ENCODE assay signal across 20 cellular contexts in the genomic region with DNA sequence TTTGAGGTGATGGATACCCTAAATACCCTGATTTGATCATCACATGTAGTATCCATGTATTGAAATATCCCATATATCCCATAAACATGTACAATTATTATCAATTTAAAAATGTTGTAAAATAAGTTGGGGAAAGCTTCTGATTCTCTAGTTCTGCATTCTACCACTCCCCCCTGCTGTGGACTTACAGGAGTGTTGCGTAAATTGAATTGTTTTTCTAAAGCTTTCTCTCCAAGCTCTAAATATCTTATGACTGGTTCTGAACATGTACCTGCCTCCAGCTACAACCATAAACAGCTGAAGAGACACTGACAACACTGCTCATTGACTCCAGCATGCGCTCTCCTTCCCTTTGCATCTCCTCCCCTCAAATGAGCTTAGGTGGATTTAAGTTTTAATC.
A peak's percentile ranks its signal among the peaks of the same experiment; 100 is the strongest.
DNase-seq lines count a peak whose midpoint lies in the region; ATAC-seq, FAIRE-seq and TF ChIP-seq lines count a peak whose summit lies in the region.
"Had no signal": no experiment of that assay in that cellular context is flagged by ENCODE, and none has a peak within 500 bp of the region (broad histone marks: within the 10 kb centered on the region; RNA-seq: fewer than 3 reads in every experiment).

No MANE protein-coding gene starts in this region.

- no peak for FAIRE-seq in H1 (lab: Jason Lieb, UNC)
- FAIRE-seq: A549, islet of Langerhans had no signal

- H3K4me3 ChIP-seq in A673 (ENCODE audit: low read depth, low read length, poor library complexity, severe bottlenecking) (no peak overlapping the region), HL-60 (replicated peaks; ENCODE audit: insufficient read depth, low read length) (no peak overlapping the region), RWPE2 (ENCODE audit: severe bottlenecking) (no peak overlapping the region), H1 (ENCODE audit: extremely low read depth in 1 of 4, insufficient read depth in 2 of 4, low read depth in 3 of 4, low read length in 4 of 4) (no peak overlapping the region), mucosa of descending colon (no peak overlapping the region)
- H3K4me3 ChIP-seq: A549, heart right ventricle, neural progenitor cell, right atrium auricular region, uterus had no signal

- TF ChIP-seq CTCF in A673 (conservative IDR thresholded peaks at IDR 0.05; ENCODE audit: low read depth, low read length) = no peak
- no peak for TF ChIP-seq CTCF in HL-60 (IDR thresholded peaks at IDR 0.05; ENCODE audit: insufficient read depth, low read length)
- TF ChIP-seq CTCF in RWPE2 (IDR thresholded peaks at IDR 0.05; ENCODE audit: poor library complexity, severe bottlenecking) = no peak
- no peak for TF ChIP-seq CTCF in H1 (IDR thresholded peaks at IDR 0.05; ENCODE audit: control extremely low read depth in 1 of 3, insufficient read depth in 1 of 3, low read depth in 1 of 3, low read length in 3 of 3)
- TF ChIP-seq CTCF in GM10248 (IDR thresholded peaks at IDR 0.05; ENCODE audit: control extremely low read depth, extremely low read depth, low read depth, missing control alignments) = no peak
- TF ChIP-seq CTCF in mucosa of descending colon (IDR thresholded peaks at IDR 0.05) = no peak

- H2BK20ac ChIP-seq in H1 (ENCODE audit: low read length) = no peak overlapping the region

- no peak overlapping the region for H3K56ac ChIP-seq in H1 (replicated peaks; ENCODE audit: insufficient read length, low read depth, low read length)

- no TSS peak for BruUV-seq in A673 (replicated peaks; lab: Mats Ljungman, UMichigan)

- H3K27ac ChIP-seq in A673 (ENCODE audit: low read depth, low read length, poor library complexity, severe bottlenecking) (no peak overlapping the region), HL-60 (replicated peaks) (peak overlapping the region; percentile 51), RWPE2 (ENCODE audit: poor library complexity, severe bottlenecking) (peak overlapping the region; percentile 86), H1 (ENCODE audit: low read depth, low read length) (no peak overlapping the region)
- H3K27ac ChIP-seq: A549, neural progenitor cell, uterus had no signal

- TF ChIP-seq RAD21 in H1 (IDR thresholded peaks at IDR 0.05 in 1 of 2, conservative IDR thresholded peaks at IDR 0.05 in 1 of 2; ENCODE audit: low read depth in 2 of 2, low read length in 2 of 2) = no peak

- no peaks in the 10 kb centered on the region for H3K23me2 ChIP-seq in H1 (ENCODE audit: low read depth, low read length)

- H3K18ac ChIP-seq in H1 (ENCODE audit: extremely low read depth, low read length) = no peak overlapping the region

- no peaks in the 10 kb centered on the region for H4K20me1 ChIP-seq in H1 (replicated peaks in 1 of 2; ENCODE audit: control insufficient read depth in 1 of 2, insufficient read depth in 2 of 2, low read length in 2 of 2)

- no peak overlapping the region for H2BK12ac ChIP-seq in H1 (ENCODE audit: low read depth, low read length)

- POLR2A ChIA-PET in A673 (lab: Charles Lee; ENCODE audit: low non-redundant PET) (no interaction called here), H1 (lab: Charles Lee; ENCODE audit: partially characterized antibody) (interaction anchor here (1.2 kb wide), 1 partner anchor 602 kb away, joined by 3 read pairs; no protein-coding TSS in a partner anchor), GM10248 (lab: Yijun Ruan, JAX) (no interaction called here)

- no peak for ATAC-seq in RWPE2 (ENCODE audit: low read depth)
- no peak for ATAC-seq in mucosa of descending colon
- ATAC-seq: A549, heart right ventricle, WTC11 had no signal

- no peaks in the 10 kb centered on the region for H3K79me1 ChIP-seq in H1 (ENCODE audit: low read depth, low read length)

- H3K14ac ChIP-seq in H1 (ENCODE audit: insufficient read length) = no peak overlapping the region

- no peak overlapping the region for H2BK5ac ChIP-seq in H1 (ENCODE audit: low read depth, low read length)

- H3K79me2 ChIP-seq in H1 (ENCODE audit: control insufficient read depth in 1 of 2, insufficient read depth in 2 of 2, low read length in 2 of 2) = no peaks in the 10 kb centered on the region

- H3K9me3 ChIP-seq in A673 (ENCODE audit: low read depth, low read length, poor library complexity, severe bottlenecking) (no peaks in the 10 kb centered on the region), RWPE2 (ENCODE audit: severe bottlenecking) (no peaks in the 10 kb centered on the region), H1 (ENCODE audit: insufficient read depth in 2 of 2, low read depth in 1 of 2, low read length in 1 of 2) (no peaks in the 10 kb centered on the region), mucosa of descending colon (no peaks in the 10 kb centered on the region)
- H3K9me3 ChIP-seq: A549, heart right ventricle, right atrium auricular region, uterus had no signal

- no peak overlapping the region for H3K4ac ChIP-seq in H1 (replicated peaks; ENCODE audit: insufficient read length, low read depth, low read length)

- intact Hi-C loops in A673 (cut with micrococcal nuclease; ENCODE audit: unreplicated experiment) (no loop called here), mucosa of descending colon (cut with DNase I, micrococcal nuclease) (no loop called here)

- H2BK120ac ChIP-seq in H1 (replicated peaks; ENCODE audit: low read depth, low read length) = no peak overlapping the region

- no peak overlapping the region for H4K5ac ChIP-seq in H1 (ENCODE audit: insufficient read length, low read depth, low read length)

- H4K91ac ChIP-seq in H1 (replicated peaks; ENCODE audit: insufficient read length, low read length) = no peak overlapping the region

- H3K9ac ChIP-seq in H1 (replicated peaks in 1 of 4; ENCODE audit: extremely low read depth in 1 of 4, low read depth in 3 of 4, low read length in 3 of 4) = no peak overlapping the region
- H3K9ac ChIP-seq: neural progenitor cell had no signal

- no peaks in the 10 kb centered on the region for H3K36me3 ChIP-seq in A673 (ENCODE audit: insufficient read depth, low read length, poor library complexity, severe bottlenecking)
- no peaks in the 10 kb centered on the region; the same call in 1 of the 2 replicates for H3K36me3 ChIP-seq in RWPE2 (ENCODE audit: low read depth)
- H3K36me3 ChIP-seq in H1 (ENCODE audit: control insufficient read depth in 2 of 4, insufficient read depth in 4 of 4, low read length in 3 of 4) = peaks cover 0 to 9% (median 0%) of the 10 kb centered on the region in 4 experiments; a peak in 3 of 8 replicates
- no peaks in the 10 kb centered on the region for H3K36me3 ChIP-seq in mucosa of descending colon (ENCODE audit: low read depth)
- H3K36me3 ChIP-seq: neural progenitor cell, right atrium auricular region, uterus had no signal

- no peak overlapping the region for H4K8ac ChIP-seq in H1 (ENCODE audit: extremely low read depth, insufficient read depth, low read length)

- H2AFZ ChIP-seq in H1 (ENCODE audit: low read length) = no peak overlapping the region
- H2AFZ ChIP-seq: neural progenitor cell had no signal

- no peak overlapping the region for H2AK5ac ChIP-seq in H1 (ENCODE audit: low read depth, low read length)

- TF ChIP-seq POLR2A in H1 (IDR thresholded peaks at IDR 0.05; ENCODE audit: control extremely low read depth in 1 of 2, low read depth in 2 of 2, low read length in 2 of 2) = no peak

- DNase-seq in A673 (ENCODE audit: low spot score) (peak; percentile 10), HL-60 (ENCODE audit: low read depth in 1 of 2, low spot score in 1 of 2) (peak in 1 of 2 experiments; percentile 45), RWPE2 (ENCODE audit: low spot score) (no peak), H1 (ENCODE audit: low read depth in 1 of 2, low spot score in 2 of 2) (no peak), GM10248 (ENCODE audit: extremely low spot score) (no peak), HPDE6-E6E7 (ENCODE audit: extremely low spot score) (no peak), mucosa of descending colon (no peak)
- DNase-seq in activated T-cell treated with anti-CD3 and anti-CD28 coated beads, Interleukin-2, amount 50 U/mL, for 48 hours = no peak
- DNase-seq: activated effector memory CD4-positive, alpha-beta T cell treated with Interleukin-2 at 50 U/mL for 16 hours; aorta; CD8-positive, alpha-beta memory T cell; heart right ventricle; NCI-H187; NCI-H510A; uterus had no signal

- H3K4me2 ChIP-seq in H1 (ENCODE audit: insufficient read depth in 1 of 2, low read depth in 2 of 2, low read length in 2 of 2) = no peak overlapping the region
- H3K4me2 ChIP-seq: A549, neural progenitor cell had no signal

- no peak for TF ChIP-seq EP300 in H1 (IDR thresholded peaks at IDR 0.05; ENCODE audit: borderline replicate concordance in 1 of 2, low read depth in 2 of 2, low read length in 2 of 2)

- H3K27me3 ChIP-seq in A673 (replicated peaks; ENCODE audit: insufficient read depth, low read depth, low read length, poor library complexity) (no peaks in the 10 kb centered on the region), HL-60 (ENCODE audit: insufficient read depth, poor library complexity, severe bottlenecking) (no peaks in the 10 kb centered on the region), RWPE2 (ENCODE audit: insufficient read depth, poor library complexity, severe bottlenecking) (no peaks in the 10 kb centered on the region), H1 (replicated peaks in 1 of 4; ENCODE audit: control insufficient read depth in 3 of 4, extremely low read depth in 1 of 4, insufficient read depth in 3 of 4, low read length in 3 of 4) (no peaks in the 10 kb centered on the region)
- H3K27me3 ChIP-seq: heart right ventricle, neural progenitor cell, right atrium auricular region, uterus had no signal

- H3K23ac ChIP-seq in H1 (ENCODE audit: insufficient read length) = no peak overlapping the region

- H2BK15ac ChIP-seq in H1 (ENCODE audit: low read length) = no peak overlapping the region

- H3K4me1 ChIP-seq in A673 (ENCODE audit: insufficient read depth, low read length, poor library complexity, severe bottlenecking) = no peaks in the 10 kb centered on the region
- H3K4me1 ChIP-seq in RWPE2 (ENCODE audit: insufficient read depth, poor library complexity, severe bottlenecking) = peaks cover 38% of the 10 kb centered on the region
- H3K4me1 ChIP-seq in H1 (replicated peaks in 1 of 4; ENCODE audit: control insufficient read depth in 3 of 4, insufficient read depth in 4 of 4, low read length in 3 of 4) = no peaks in the 10 kb centered on the region; a peak in 2 of 7 replicates
- H3K4me1 ChIP-seq in mucosa of descending colon (ENCODE audit: low read depth) = peaks cover 26% of the 10 kb centered on the region
- H3K4me1 ChIP-seq: uterus had no signal

- CTCF ChIA-PET in A673 (lab: Charles Lee) (no interaction called here), H1 (lab: Charles Lee; ENCODE audit: partially characterized antibody) (interaction anchor here (0.9 to 9.8 kb wide), 11 partner anchors 11 to 282 kb away, joined by 3 to 79 read pairs (median 3); no protein-coding TSS in a partner anchor), GM10248 (lab: Yijun Ruan, JAX) (interaction anchor here (0.6 to 5.3 kb wide), 7 partner anchors 10 to 281 kb away, joined by 3 to 48 read pairs (median 5); no protein-coding TSS in a partner anchor)

- WGBS in H1 (ENCODE audit: extremely low coverage in 1 of 2, insufficient coverage in 1 of 2, insufficient read length in 1 of 2, insufficient replicate concordance in 2 of 2, low coverage in 1 of 2, low lambda C conversion rate in 2 of 2, missing lambda C conversion rate in 1 of 2), 2 experiments = 75% methylated on average over 2 of the region's 2 CpGs; no CpG with 5 or more reads in 1 of the 2 experiments

TF ChIP-seq in H1, 55 proteins besides CTCF, POLR2A, EP300 and RAD21:
- TF ChIP-seq YY1 (IDR thresholded peaks at IDR 0.05; ENCODE audit: low read depth, low read length) = no peak
- peak; percentile 67 for TF ChIP-seq CEBPB (IDR thresholded peaks at IDR 0.05; ENCODE audit: low read depth, low read length)

Comparison
In these comparisons a context has a peak if more than half of its experiments do, and no peak if none do; other contexts are left out.
1. H3K27ac ChIP-seq: peak in HL-60 (single experiment) and RWPE2 (single experiment); none in A673 (single experiment) and H1 (single experiment).